In the genomic region with DNA sequence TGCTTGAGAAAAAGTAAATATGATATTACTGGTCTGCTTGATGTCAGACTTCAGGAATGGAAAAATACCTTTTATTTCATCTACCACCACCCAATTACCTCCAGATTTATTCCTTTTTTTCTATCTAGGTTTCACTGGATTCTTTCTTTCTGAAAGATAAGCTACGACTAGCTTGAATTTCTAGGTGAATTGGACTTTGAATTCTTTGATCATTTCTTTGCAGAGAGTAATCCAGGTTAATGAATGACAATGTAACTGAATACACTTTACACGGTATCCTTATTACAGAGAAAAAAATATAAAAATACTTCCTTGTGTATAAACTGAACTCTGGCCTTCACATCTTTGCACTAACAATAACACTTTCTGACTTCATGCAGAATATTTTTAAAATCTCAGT, we compare ENCODE assay signal across 1 cellular context.
TF ChIP-seq lines count a peak whose summit lies in the region.

No MANE protein-coding gene starts in this region.

TF ChIP-seq in GM23338, 12 proteins besides CTCF, POLR2A, EP300 and RAD21 (continued from another document):
- TF ChIP-seq, protein P1, sequence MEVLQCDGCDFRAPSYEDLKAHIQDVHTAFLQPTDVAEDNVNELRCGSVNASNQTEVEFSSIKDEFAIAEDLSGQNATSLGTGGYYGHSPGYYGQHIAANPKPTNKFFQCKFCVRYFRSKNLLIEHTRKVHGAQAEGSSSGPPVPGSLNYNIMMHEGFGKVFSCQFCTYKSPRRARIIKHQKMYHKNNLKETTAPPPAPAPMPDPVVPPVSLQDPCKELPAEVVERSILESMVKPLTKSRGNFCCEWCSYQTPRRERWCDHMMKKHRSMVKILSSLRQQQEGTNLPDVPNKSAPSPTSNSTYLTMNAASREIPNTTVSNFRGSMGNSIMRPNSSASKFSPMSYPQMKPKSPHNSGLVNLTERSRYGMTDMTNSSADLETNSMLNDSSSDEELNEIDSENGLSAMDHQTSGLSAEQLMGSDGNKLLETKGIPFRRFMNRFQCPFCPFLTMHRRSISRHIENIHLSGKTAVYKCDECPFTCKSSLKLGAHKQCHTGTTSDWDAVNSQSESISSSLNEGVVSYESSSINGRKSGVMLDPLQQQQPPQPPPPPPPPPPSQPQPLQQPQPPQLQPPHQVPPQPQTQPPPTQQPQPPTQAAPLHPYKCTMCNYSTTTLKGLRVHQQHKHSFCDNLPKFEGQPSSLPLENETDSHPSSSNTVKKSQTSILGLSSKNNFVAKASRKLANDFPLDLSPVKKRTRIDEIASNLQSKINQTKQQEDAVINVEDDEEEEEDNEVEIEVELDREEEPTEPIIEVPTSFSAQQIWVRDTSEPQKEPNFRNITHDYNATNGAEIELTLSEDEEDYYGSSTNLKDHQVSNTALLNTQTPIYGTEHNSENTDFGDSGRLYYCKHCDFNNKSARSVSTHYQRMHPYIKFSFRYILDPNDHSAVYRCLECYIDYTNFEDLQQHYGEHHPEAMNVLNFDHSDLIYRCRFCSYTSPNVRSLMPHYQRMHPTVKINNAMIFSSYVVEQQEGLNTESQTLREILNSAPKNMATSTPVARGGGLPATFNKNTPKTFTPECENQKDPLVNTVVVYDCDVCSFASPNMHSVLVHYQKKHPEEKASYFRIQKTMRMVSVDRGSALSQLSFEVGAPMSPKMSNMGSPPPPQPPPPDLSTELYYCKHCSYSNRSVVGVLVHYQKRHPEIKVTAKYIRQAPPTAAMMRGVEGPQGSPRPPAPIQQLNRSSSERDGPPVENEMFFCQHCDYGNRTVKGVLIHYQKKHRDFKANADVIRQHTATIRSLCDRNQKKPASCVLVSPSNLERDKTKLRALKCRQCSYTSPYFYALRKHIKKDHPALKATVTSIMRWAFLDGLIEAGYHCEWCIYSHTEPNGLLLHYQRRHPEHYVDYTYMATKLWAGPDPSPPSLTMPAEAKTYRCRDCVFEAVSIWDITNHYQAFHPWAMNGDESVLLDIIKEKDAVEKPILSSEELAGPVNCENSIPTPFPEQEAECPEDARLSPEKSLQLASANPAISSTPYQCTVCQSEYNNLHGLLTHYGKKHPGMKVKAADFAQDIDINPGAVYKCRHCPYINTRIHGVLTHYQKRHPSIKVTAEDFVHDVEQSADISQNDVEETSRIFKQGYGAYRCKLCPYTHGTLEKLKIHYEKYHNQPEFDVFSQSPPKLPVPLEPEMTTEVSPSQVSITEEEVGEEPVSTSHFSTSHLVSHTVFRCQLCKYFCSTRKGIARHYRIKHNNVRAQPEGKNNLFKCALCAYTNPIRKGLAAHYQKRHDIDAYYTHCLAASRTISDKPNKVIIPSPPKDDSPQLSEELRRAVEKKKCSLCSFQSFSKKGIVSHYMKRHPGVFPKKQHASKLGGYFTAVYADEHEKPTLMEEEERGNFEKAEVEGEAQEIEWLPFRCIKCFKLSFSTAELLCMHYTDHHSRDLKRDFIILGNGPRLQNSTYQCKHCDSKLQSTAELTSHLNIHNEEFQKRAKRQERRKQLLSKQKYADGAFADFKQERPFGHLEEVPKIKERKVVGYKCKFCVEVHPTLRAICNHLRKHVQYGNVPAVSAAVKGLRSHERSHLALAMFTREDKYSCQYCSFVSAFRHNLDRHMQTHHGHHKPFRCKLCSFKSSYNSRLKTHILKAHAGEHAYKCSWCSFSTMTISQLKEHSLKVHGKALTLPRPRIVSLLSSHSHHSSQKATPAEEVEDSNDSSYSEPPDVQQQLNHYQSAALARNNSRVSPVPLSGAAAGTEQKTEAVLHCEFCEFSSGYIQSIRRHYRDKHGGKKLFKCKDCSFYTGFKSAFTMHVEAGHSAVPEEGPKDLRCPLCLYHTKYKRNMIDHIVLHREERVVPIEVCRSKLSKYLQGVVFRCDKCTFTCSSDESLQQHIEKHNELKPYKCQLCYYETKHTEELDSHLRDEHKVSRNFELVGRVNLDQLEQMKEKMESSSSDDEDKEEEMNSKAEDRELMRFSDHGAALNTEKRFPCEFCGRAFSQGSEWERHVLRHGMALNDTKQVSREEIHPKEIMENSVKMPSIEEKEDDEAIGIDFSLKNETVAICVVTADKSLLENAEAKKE (CRISPR knock-in tag; IDR thresholded peaks at IDR 0.05): no peak
- TF ChIP-seq CREB1 (CRISPR knock-in tag; IDR thresholded peaks at IDR 0.05; ENCODE audit: low read depth) (no peak), NANOG (IDR thresholded peaks at IDR 0.05; ENCODE audit: borderline replicate concordance) (no peak), JUNB (IDR thresholded peaks at IDR 0.05; ENCODE audit: unreplicated experiment) (no peak), POLR2AphosphoS5 (IDR thresholded peaks at IDR 0.05; ENCODE audit: low read depth) (no peak), EZH2phosphoT487 (IDR thresholded peaks at IDR 0.05; ENCODE audit: unreplicated experiment) (no peak), ZNF114 (CRISPR knock-in tag; IDR thresholded peaks at IDR 0.05) (no peak), STAT1 (IDR thresholded peaks at IDR 0.05; ENCODE audit: unreplicated experiment) (no peak), EZH2 (IDR thresholded peaks at IDR 0.05; ENCODE audit: low read depth, unreplicated experiment) (no peak)
- TF ChIP-seq, protein P2, sequence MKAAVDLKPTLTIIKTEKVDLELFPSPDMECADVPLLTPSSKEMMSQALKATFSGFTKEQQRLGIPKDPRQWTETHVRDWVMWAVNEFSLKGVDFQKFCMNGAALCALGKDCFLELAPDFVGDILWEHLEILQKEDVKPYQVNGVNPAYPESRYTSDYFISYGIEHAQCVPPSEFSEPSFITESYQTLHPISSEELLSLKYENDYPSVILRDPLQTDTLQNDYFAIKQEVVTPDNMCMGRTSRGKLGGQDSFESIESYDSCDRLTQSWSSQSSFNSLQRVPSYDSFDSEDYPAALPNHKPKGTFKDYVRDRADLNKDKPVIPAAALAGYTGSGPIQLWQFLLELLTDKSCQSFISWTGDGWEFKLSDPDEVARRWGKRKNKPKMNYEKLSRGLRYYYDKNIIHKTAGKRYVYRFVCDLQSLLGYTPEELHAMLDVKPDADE (IDR thresholded peaks at IDR 0.05): no peak
- TF ChIP-seq, protein P3, sequence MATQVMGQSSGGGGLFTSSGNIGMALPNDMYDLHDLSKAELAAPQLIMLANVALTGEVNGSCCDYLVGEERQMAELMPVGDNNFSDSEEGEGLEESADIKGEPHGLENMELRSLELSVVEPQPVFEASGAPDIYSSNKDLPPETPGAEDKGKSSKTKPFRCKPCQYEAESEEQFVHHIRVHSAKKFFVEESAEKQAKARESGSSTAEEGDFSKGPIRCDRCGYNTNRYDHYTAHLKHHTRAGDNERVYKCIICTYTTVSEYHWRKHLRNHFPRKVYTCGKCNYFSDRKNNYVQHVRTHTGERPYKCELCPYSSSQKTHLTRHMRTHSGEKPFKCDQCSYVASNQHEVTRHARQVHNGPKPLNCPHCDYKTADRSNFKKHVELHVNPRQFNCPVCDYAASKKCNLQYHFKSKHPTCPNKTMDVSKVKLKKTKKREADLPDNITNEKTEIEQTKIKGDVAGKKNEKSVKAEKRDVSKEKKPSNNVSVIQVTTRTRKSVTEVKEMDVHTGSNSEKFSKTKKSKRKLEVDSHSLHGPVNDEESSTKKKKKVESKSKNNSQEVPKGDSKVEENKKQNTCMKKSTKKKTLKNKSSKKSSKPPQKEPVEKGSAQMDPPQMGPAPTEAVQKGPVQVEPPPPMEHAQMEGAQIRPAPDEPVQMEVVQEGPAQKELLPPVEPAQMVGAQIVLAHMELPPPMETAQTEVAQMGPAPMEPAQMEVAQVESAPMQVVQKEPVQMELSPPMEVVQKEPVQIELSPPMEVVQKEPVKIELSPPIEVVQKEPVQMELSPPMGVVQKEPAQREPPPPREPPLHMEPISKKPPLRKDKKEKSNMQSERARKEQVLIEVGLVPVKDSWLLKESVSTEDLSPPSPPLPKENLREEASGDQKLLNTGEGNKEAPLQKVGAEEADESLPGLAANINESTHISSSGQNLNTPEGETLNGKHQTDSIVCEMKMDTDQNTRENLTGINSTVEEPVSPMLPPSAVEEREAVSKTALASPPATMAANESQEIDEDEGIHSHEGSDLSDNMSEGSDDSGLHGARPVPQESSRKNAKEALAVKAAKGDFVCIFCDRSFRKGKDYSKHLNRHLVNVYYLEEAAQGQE (IDR thresholded peaks at IDR 0.05; ENCODE audit: unreplicated experiment): no peak
